ENCODE assay signal across 20 cellular contexts in genomic region chrX:133593531-133593930, GRCh38.
DNase-seq lines count a peak whose midpoint lies in the region; ATAC-seq and TF ChIP-seq lines count a peak whose summit lies in the region.
"Had no signal": no experiment of that assay in that cellular context is flagged by ENCODE, and none has a peak within 500 bp of the region (broad histone marks: within the 10 kb centered on the region; RNA-seq: fewer than 3 reads in every experiment).

No MANE protein-coding gene starts in this region.

- H3K9me3 Mint-ChIP-seq in mesothelial cell of epicardium: peaks cover 7% of the 10 kb centered on the region
- H3K9me3 Mint-ChIP-seq: CD8-positive, alpha-beta T cell; GM23338 had no signal

- H3K36me3 ChIP-seq in SJSA1 (no peaks in the 10 kb centered on the region), body of pancreas (replicated peaks in 1 of 2; ENCODE audit: insufficient read depth in 1 of 2, low read depth in 2 of 2) (no peaks in the 10 kb centered on the region)
- H3K36me3 ChIP-seq: BLaER1 had no signal

- intact Hi-C loops in body of pancreas (cut with DNase I): no loop called here

- H3K9me3 ChIP-seq in SJSA1 (replicated peaks): no peaks in the 10 kb centered on the region
- no peaks in the 10 kb centered on the region for H3K9me3 ChIP-seq in body of pancreas
- H3K9me3 ChIP-seq: BLaER1, Caco-2, HAP-1 had no signal

- peaks cover under 1% of the 10 kb centered on the region for H3K4me1 Mint-ChIP-seq in mesothelial cell of epicardium
- H3K4me1 Mint-ChIP-seq: B cell; CD4-positive, CD25-positive, alpha-beta regulatory T cell; GM23338 had no signal

- no peaks in the 10 kb centered on the region for H3K27me3 Mint-ChIP-seq in mesothelial cell of epicardium (ENCODE audit: low read depth)
- H3K27me3 Mint-ChIP-seq: B cell; CD4-positive, CD25-positive, alpha-beta regulatory T cell had no signal

- peak overlapping the region; percentile 45 for H3K27ac Mint-ChIP-seq in mesothelial cell of epicardium
- H3K27ac Mint-ChIP-seq: B cell; CD4-positive, CD25-positive, alpha-beta regulatory T cell; CD8-positive, alpha-beta T cell; GM23338 had no signal

- TF ChIP-seq CTCF in mesothelial cell of epicardium (IDR thresholded peaks at IDR 0.05; ENCODE audit: unreplicated experiment): no peak
- no peak for TF ChIP-seq CTCF in body of pancreas (IDR thresholded peaks at IDR 0.05)

- no peak overlapping the region for H3K4me3 ChIP-seq in SJSA1
- H3K4me3 ChIP-seq in body of pancreas: no peak overlapping the region
- H3K4me3 ChIP-seq: BLaER1, GM12878, GM23338, HAP-1 had no signal

- DNase-seq in Caki2 (ENCODE audit: low read depth) (peak; percentile 12), SJSA1 (ENCODE audit: low read depth in 1 of 2, low spot score in 2 of 2) (peak; percentile 52 to 58), mesothelial cell of epicardium (ENCODE audit: low spot score in 2 of 2, unreplicated experiment in 2 of 2) (no peak), medulla oblongata (ENCODE audit: extremely low spot score) (no peak), body of pancreas (no peak), SKM-1 treated with dmso at 0.1 percent for 144 hours (lab: John Stamatoyannopoulos, UW; ENCODE audit: unreplicated experiment) (no peak)
- DNase-seq: Caco-2; CD4-positive, CD25-positive, alpha-beta regulatory T cell; CD8-positive, alpha-beta T cell; DMS 273 treated with DMSO at 0.1 percent for 48 hours; DMS79; EL; GDM1 had no signal

- peaks cover 62% of the 10 kb centered on the region for H3K36me3 Mint-ChIP-seq in mesothelial cell of epicardium
- H3K36me3 Mint-ChIP-seq: CD4-positive, CD25-positive, alpha-beta regulatory T cell; CD8-positive, alpha-beta T cell had no signal

- no peak for TF ChIP-seq POLR2A in body of pancreas (IDR thresholded peaks at IDR 0.05)

- in situ Hi-C loops in Caki2 (cut with HindIII; ENCODE audit: low pct_unique_long_range_greater_than_20kb, low sequenced_read_pairs): no loop called here

- 94 to 98% methylated on average over 4 to 5 of the region's 5 CpGs for WGBS in body of pancreas, 2 donors

- H3K27me3 ChIP-seq in SJSA1 (replicated peaks) (no peaks in the 10 kb centered on the region), body of pancreas (no peaks in the 10 kb centered on the region)

- H3K27ac ChIP-seq in SJSA1 (0 out of 2 replicates have a peak overlapping the region, but pooled peaks have one; percentile 24), body of pancreas (no peak overlapping the region)
- H3K27ac ChIP-seq: 22Rv1, BLaER1, C4-2B had no signal

- no peak for ATAC-seq in body of pancreas
- ATAC-seq: CD8-positive, alpha-beta T cell; GM12878; GM23338 had no signal

- H3K4me3 Mint-ChIP-seq in mesothelial cell of epicardium: no peak overlapping the region
- H3K4me3 Mint-ChIP-seq: B cell; CD4-positive, CD25-positive, alpha-beta regulatory T cell; CD8-positive, alpha-beta T cell; GM23338 had no signal

- peaks cover 21% of the 10 kb centered on the region for H3K4me1 ChIP-seq in SJSA1 (replicated peaks)
- no peaks in the 10 kb centered on the region for H3K4me1 ChIP-seq in body of pancreas
- H3K4me1 ChIP-seq: BLaER1, Caco-2 had no signal

Comparison
In these comparisons a context has a peak if more than half of its experiments do, and no peak if none do; other contexts are left out.
1. DNase-seq: peak in Caki2 (single experiment) and SJSA1 (2 of 2); none in mesothelial cell of epicardium (0 of 2), medulla oblongata (single experiment), body of pancreas (0 of 4) and SKM-1 treated with dmso at 0.1 percent for 144 hours (single experiment).